In genomic region chr12:120989687-120990086, GRCh38 we compare ENCODE assay signal across 25 cellular contexts. TPM values are rescaled to one million over a fixed set of nuclear protein-coding genes. Genes with fewer than 3 reads are reported as not detected.
DNase-seq lines count a peak whose midpoint lies in the region; ATAC-seq, FAIRE-seq and TF ChIP-seq lines count a peak whose summit lies in the region.
"Had no signal": no experiment of that assay in that cellular context is flagged by ENCODE, and none has a peak within 500 bp of the region (broad histone marks: within the 10 kb centered on the region; RNA-seq: fewer than 3 reads in every experiment).

No MANE protein-coding gene starts in this region.

- CTCF ChIA-PET in A549 (lab: Yijun Ruan, JAX) (interaction anchor here (6.1 kb wide), 1 partner anchor 16 kb away, joined by 27 read pairs; no protein-coding TSS in a partner anchor), K562 (lab: Yijun Ruan, JAX; ENCODE audit: low intra/inter-chr PET ratio) (no interaction called here)

- TF ChIP-seq POLR2A in A549 (IDR thresholded peaks at IDR 0.05; ENCODE audit: low read length) (no peak), K562 (conservative IDR thresholded peaks at IDR 0.05) (no peak)

- DNase-seq in A549 (ENCODE audit: low read depth in 1 of 2, low spot score in 1 of 2) (no peak), K562 (ENCODE audit: extremely low read depth in 1 of 4, low spot score in 3 of 4) (no peak), HuH-7.5 (ENCODE audit: low spot score) (no peak), mesenchymal stem cell (no peak), dermis blood vessel endothelial cell (no peak)
- DNase-seq: ACHN; AML-193; BE2C; CD4-positive, alpha-beta T cell; CD8-positive, alpha-beta memory T cell; DMS 273 treated with DMSO at 0.1 percent for 48 hours; DMS79; EL; GDM1; GM23248; H9 had no signal

- no TSS peak for BruUV-seq in K562 (replicated peaks; lab: Mats Ljungman, UMichigan)

- no peak for TF ChIP-seq CTCF in A549 (IDR thresholded peaks at IDR 0.05)
- no peak for TF ChIP-seq CTCF in K562 (IDR thresholded peaks at IDR 0.05 in 2 of 3, conservative IDR thresholded peaks at IDR 0.05 in 1 of 3; ENCODE audit: insufficient read depth in 2 of 3, low read depth in 1 of 3, low read length in 3 of 3)
- TF ChIP-seq CTCF in liver (IDR thresholded peaks at IDR 0.05; ENCODE audit: low read depth, low read length, missing input control) = no peak

- intact Hi-C loops in K562 (cut with micrococcal nuclease) = no loop called here

- H3K9me3 ChIP-seq in A549 = no peaks in the 10 kb centered on the region
- no peaks in the 10 kb centered on the region for H3K9me3 ChIP-seq in K562 (replicated peaks; ENCODE audit: control insufficient read depth, insufficient read depth, low read depth, low read length)
- no peaks in the 10 kb centered on the region for H3K9me3 ChIP-seq in liver (ENCODE audit: control insufficient read depth in 4 of 4, low read length in 3 of 4)
- H3K9me3 ChIP-seq in mesenchymal stem cell (ENCODE audit: control insufficient read depth, low read length) = no peaks in the 10 kb centered on the region
- H3K9me3 ChIP-seq: BE2C; BLaER1 treated with 17β-estradiol and CSF1 and Interleukin-3, amounts not matched to agents 10 nM and 100 nM had no signal

- H3K4me2 ChIP-seq in A549 = no peak overlapping the region
- no peak overlapping the region for H3K4me2 ChIP-seq in K562 (ENCODE audit: insufficient read depth, low read length)
- no peak overlapping the region for H3K4me2 ChIP-seq in mesenchymal stem cell (ENCODE audit: low read length, poor library complexity, severe bottlenecking)
- H3K4me2 ChIP-seq: BLaER1 treated with 17β-estradiol and CSF1 and Interleukin-3, amounts not matched to agents 10 nM and 100 nM had no signal

- in situ Hi-C loops in K562 (cut with MboI) = no loop called here

- POLR2A ChIA-PET in A549 (lab: Yijun Ruan, JAX) = no interaction called here
- POLR2A ChIA-PET in K562 (lab: Yijun Ruan, JAX) = interaction anchor here (0.6 kb wide), 1 partner anchor 260 kb away, joined by 3 read pairs; no protein-coding TSS in a partner anchor

- no peak for TF ChIP-seq RAD21 in A549 (conservative IDR thresholded peaks at IDR 0.05 in 1 of 2, IDR thresholded peaks at IDR 0.05 in 1 of 2)
- TF ChIP-seq RAD21 in K562 (CRISPR knock-in tag; conservative IDR thresholded peaks at IDR 0.05 in 1 of 2, IDR thresholded peaks at IDR 0.05 in 1 of 2) = no peak
- TF ChIP-seq RAD21 in liver (IDR thresholded peaks at IDR 0.05) = no peak

- no peaks in the 10 kb centered on the region for H3K79me2 ChIP-seq in K562 (ENCODE audit: control insufficient read depth, insufficient read depth, low read length)

- no peak overlapping the region for H3K14ac ChIP-seq in mesenchymal stem cell (ENCODE audit: low read length in 2 of 2)

- H3K27me3 ChIP-seq in K562 (ENCODE audit: control insufficient read depth in 2 of 2, insufficient read depth in 2 of 2, low read length in 2 of 2) (peaks cover 3 to 44% of the 10 kb centered on the region in 2 experiments; a peak in 2 of 5 replicates), liver (ENCODE audit: control insufficient read depth in 4 of 4, insufficient read depth in 4 of 4, low read length in 3 of 4) (no peaks in the 10 kb centered on the region), mesenchymal stem cell (ENCODE audit: control insufficient read depth in 1 of 2, insufficient read depth in 1 of 2, low read length in 2 of 2) (peaks cover 25 to 42% of the 10 kb centered on the region in 2 experiments)
- H3K27me3 ChIP-seq: BE2C; BLaER1 treated with 17β-estradiol and CSF1 and Interleukin-3, amounts not matched to agents 10 nM and 100 nM had no signal

- H3K4me3 ChIP-seq in A549 (no peak overlapping the region), K562 (no peak overlapping the region), liver (ENCODE audit: low read depth in 1 of 3, low read length in 3 of 3) (no peak overlapping the region), mesenchymal stem cell (ENCODE audit: insufficient read depth in 1 of 2, low read depth in 1 of 2, low read length in 2 of 2) (no peak overlapping the region)
- H3K4me3 ChIP-seq: BLaER1 treated with 17β-estradiol and CSF1 and Interleukin-3, amounts not matched to agents 10 nM and 100 nM; GM12878; GM23248 had no signal

- peaks cover 3% of the 10 kb centered on the region for H3K9me1 ChIP-seq in K562 (ENCODE audit: control insufficient read depth, insufficient read depth, low read length)

- H3K79me1 ChIP-seq in mesenchymal stem cell (replicated peaks; ENCODE audit: low read length, poor library complexity, severe bottlenecking) = no peaks in the 10 kb centered on the region

- H4K20me1 ChIP-seq in K562 (replicated peaks; ENCODE audit: control insufficient read depth, insufficient read depth, low read length) = no peaks in the 10 kb centered on the region; the same call in 1 of the 2 replicates
- H4K20me1 ChIP-seq: BLaER1 treated with 17β-estradiol and CSF1 and Interleukin-3, amounts not matched to agents 10 nM and 100 nM had no signal

- H2BK12ac ChIP-seq in mesenchymal stem cell (ENCODE audit: low read length in 2 of 2) = no peak overlapping the region

- no peak overlapping the region for H4K8ac ChIP-seq in mesenchymal stem cell (ENCODE audit: low read length)

- TF ChIP-seq EP300 in A549 (IDR thresholded peaks at IDR 0.05) = no peak
- TF ChIP-seq EP300 in K562 (IDR thresholded peaks at IDR 0.05; ENCODE audit: low read length) = no peak

- H2AK5ac ChIP-seq in mesenchymal stem cell (ENCODE audit: low read length, severe bottlenecking) = no peak overlapping the region

- ATAC-seq in A549 (no peak), K562 (no peak)
- ATAC-seq: GM12878, HCT116 had no signal

- FAIRE-seq in A549 (lab: Jason Lieb, UNC) = no peak
- no peak for FAIRE-seq in K562 (lab: Jason Lieb, UNC)
- FAIRE-seq: A204.1, D721Med, GM12878, GM19239 had no signal

- H3K36me3 ChIP-seq in K562 (ENCODE audit: control insufficient read depth, insufficient read depth, low read length) = no peaks in the 10 kb centered on the region
- H3K36me3 ChIP-seq in liver (ENCODE audit: control insufficient read depth in 4 of 4, insufficient read depth in 3 of 4, low read depth in 1 of 4, low read length in 3 of 4) = peaks cover 0 to 30% (median 27%) of the 10 kb centered on the region in 4 donors
- no peaks in the 10 kb centered on the region for H3K36me3 ChIP-seq in mesenchymal stem cell (ENCODE audit: control insufficient read depth in 1 of 2, insufficient read depth in 2 of 2, low read depth in 1 of 2, low read length in 2 of 2)
- H3K36me3 ChIP-seq: BE2C; BLaER1 treated with 17β-estradiol and CSF1 and Interleukin-3, amounts not matched to agents 10 nM and 100 nM had no signal

- H2BK5ac ChIP-seq in mesenchymal stem cell (ENCODE audit: low read depth, low read length, poor library complexity, severe bottlenecking) = no peak overlapping the region

- 88% methylated on average over 3 of the region's 3 CpGs for WGBS in A549 (ENCODE audit: missing lambda C conversion rate)
- WGBS in K562 (ENCODE audit: insufficient coverage, low coverage, missing lambda C conversion rate) = 5% methylated on average over 3 of the region's 3 CpGs
- WGBS in liver = 74% methylated on average over 3 of the region's 3 CpGs
- WGBS in mesenchymal stem cell = 77% methylated on average over 3 of the region's 3 CpGs

- H3K9ac ChIP-seq in K562 (ENCODE audit: insufficient read depth in 1 of 2, low read depth in 2 of 2, low read length in 2 of 2) (no peak overlapping the region), liver (ENCODE audit: low read depth in 1 of 2, low read length in 2 of 2) (no peak overlapping the region), mesenchymal stem cell (ENCODE audit: low read length) (no peak overlapping the region)
- H3K9ac ChIP-seq: BLaER1 treated with 17β-estradiol and CSF1 and Interleukin-3, amounts not matched to agents 10 nM and 100 nM; GM23248 had no signal

- H3K4ac ChIP-seq in mesenchymal stem cell (ENCODE audit: low read depth in 1 of 2, low read length in 2 of 2) = no peak overlapping the region

- H2AFZ ChIP-seq in K562 (ENCODE audit: low read depth, low read length) (no peak overlapping the region), mesenchymal stem cell (ENCODE audit: low read depth, low read length) (no peak overlapping the region)
- H2AFZ ChIP-seq: GM23248 had no signal

- H3K23ac ChIP-seq in mesenchymal stem cell (ENCODE audit: low read length in 2 of 2) = no peak overlapping the region

- no peak overlapping the region for H4K91ac ChIP-seq in mesenchymal stem cell (ENCODE audit: low read length)

- H3K18ac ChIP-seq in mesenchymal stem cell (ENCODE audit: low read depth in 1 of 2, low read length in 2 of 2) = no peak overlapping the region

- H3K27ac ChIP-seq in A549 (no peak overlapping the region), K562 (ENCODE audit: extremely low read depth, low read depth, low read length) (no peak overlapping the region), liver (ENCODE audit: low read depth in 1 of 2, low read length in 2 of 2) (no peak overlapping the region), mesenchymal stem cell (ENCODE audit: low read length, poor library complexity, severe bottlenecking) (no peak overlapping the region)
- H3K27ac ChIP-seq: BLaER1 treated with 17β-estradiol and CSF1 and Interleukin-3, amounts not matched to agents 10 nM and 100 nM; GM23248 had no signal

- H2BK15ac ChIP-seq in mesenchymal stem cell (ENCODE audit: low read depth, poor library complexity, severe bottlenecking) = no peak overlapping the region

- H3K4me1 ChIP-seq in A549 (peaks cover 21% of the 10 kb centered on the region), K562 (replicated peaks in 1 of 2; ENCODE audit: control insufficient read depth in 2 of 2, insufficient read depth in 2 of 2, low read length in 2 of 2) (no peaks in the 10 kb centered on the region), liver (ENCODE audit: control insufficient read depth in 4 of 4, insufficient read depth in 4 of 4, low read length in 3 of 4) (peaks cover 3 to 14% (median 7%) of the 10 kb centered on the region in 4 donors), mesenchymal stem cell (ENCODE audit: control insufficient read depth, insufficient read depth, low read depth, low read length) (no peaks in the 10 kb centered on the region)
- H3K4me1 ChIP-seq: BE2C; BLaER1 treated with 17β-estradiol and CSF1 and Interleukin-3, amounts not matched to agents 10 nM and 100 nM had no signal

- H2BK120ac ChIP-seq in mesenchymal stem cell (ENCODE audit: low read depth, low read length) = no peak overlapping the region

RNA-seq across cellular contexts. Expression of gene HNF1A, which starts 11.3 kb away (rescaled TPM):
- 2.6 and 4.0 TPM in 2 replicates for polyA plus RNA-seq in A549 (2011; rRNA removed)
- polyA plus RNA-seq in A549 (2012; cell fraction: cytosol; rRNA removed) = 4.3 and 6.9 TPM in 2 replicates
- 12.5 and 15.9 TPM in 2 replicates for polyA plus RNA-seq in A549 (2012; cell fraction: nucleus; rRNA removed)
- 5.7 to 7.3 TPM (median 6.8 TPM) in 3 replicates for polyA plus RNA-seq in A549 (2017; fragmentation: RNase III; extraction: RNeasy Plus Mini Kit Qiagen cat#74134 plus additional on column Dnase treatment)
- polyA minus RNA-seq in A549 (2011; rRNA and poly(A)+ RNA removed) = 5.2 TPM in 2 replicates
- total RNA-seq in K562 (2011; cell fraction: chromatin; rRNA removed; ENCODE audit: low replicate concordance) = not detected in 2 replicates
- total RNA-seq in K562 (2011; cell fraction: nucleolus; rRNA removed) = 0.17 TPM in 1 of 2 replicates, not detected in the other
- not detected in 2 replicates for total RNA-seq in K562 (2011; cell fraction: nucleoplasm; rRNA removed)
- not detected in 2 replicates for total RNA-seq in K562 (2014; rRNA removed)
- not detected in 2 replicates for total RNA-seq in K562 (2014; rRNA removed; fragmentation: Illumina TruSeq; extraction: Trizol)
- not detected in 2 replicates for total RNA-seq in K562 (2015; rRNA removed; fragmentation: Illumina TruSeq; extraction: Trizol)
- total RNA-seq in K562 (2021) = not detected in 2 replicates
- polyA plus RNA-seq in K562 (2011; rRNA removed) = not detected in 2 replicates
- polyA plus RNA-seq in K562 (2011; cell fraction: cytosol; rRNA removed) = 0.03 TPM in 1 of 2 replicates, not detected in the other
- polyA plus RNA-seq in K562 (2011; cell fraction: nucleus; rRNA removed) = not detected in 2 replicates
- 0.03 TPM in 1 of 2 replicates, not detected in the other for polyA plus RNA-seq in K562 (2012)
- not detected in 2 replicates for polyA plus RNA-seq in K562 (2014; fragmentation: Illumina TruSeq; extraction: Trizol)
- polyA plus RNA-seq in K562 (2014; fragmentation: Nextera tagmentation; extraction: Ambion mirVana) = not detected
- polyA plus RNA-seq in K562 (2014; rRNA removed) = not detected in 2 replicates
- not detected in 2 replicates for polyA minus RNA-seq in K562 (2011; rRNA and poly(A)+ RNA removed)
- not detected in 2 replicates for polyA minus RNA-seq in K562 (2011; cell fraction: cytosol; rRNA and poly(A)+ RNA removed)
- not detected in 2 replicates for polyA minus RNA-seq in K562 (2011; cell fraction: nucleus; rRNA and poly(A)+ RNA removed)
- 10 to 100 TPM in 1 of 2 donors, 1 to 10 TPM in 1; 8.3 to 12.8 TPM for total RNA-seq in liver
- polyA plus RNA-seq in liver = 10 to 100 TPM in 1 of 2 donors, 1 to 10 TPM in 1; 8.2 to 19.8 TPM
- polyA plus RNA-seq in mesenchymal stem cell (2013, experiment 1 of 2) = not detected
- polyA plus RNA-seq in mesenchymal stem cell (2013, experiment 2 of 2) = not detected
- not detected in 2 replicates for total RNA-seq in dermis blood vessel endothelial cell
- total RNA-seq: CD4-positive, alpha-beta T cell; CD8-positive, alpha-beta memory T cell; GM23248; H4; H9 had no signal
- polyA plus RNA-seq: CD14-positive monocyte; CD8-positive, alpha-beta memory T cell; GM12878; GM23248 had no signal

RNA-seq across cellular contexts. Expression of gene C12orf43, which starts 26.6 kb away (rescaled TPM):
- polyA plus RNA-seq in A549 (2011; rRNA removed) (19.2 and 20.5 TPM in 2 replicates), A549 (2017; fragmentation: RNase III; extraction: RNeasy Plus Mini Kit Qiagen cat#74134 plus additional on column Dnase treatment) (17.3 to 21.2 TPM (median 20.0 TPM) in 3 replicates), K562 (2011; rRNA removed) (9.8 and 10.5 TPM in 2 replicates), K562 (2014; fragmentation: Illumina TruSeq; extraction: Trizol) (15.4 and 17.6 TPM in 2 replicates), K562 (2014; fragmentation: Nextera tagmentation; extraction: Ambion mirVana) (1 to 10 TPM; 4.3 to 6.5 TPM), K562 (2014; rRNA removed) (22.2 and 25.2 TPM in 2 replicates), liver (1 to 10 TPM; 7.8 to 8.2 TPM)
- polyA plus RNA-seq in A549 (2012; cell fraction: cytosol; rRNA removed) = 25.2 and 28.8 TPM in 2 replicates
- 12.6 and 15.0 TPM in 2 replicates for polyA plus RNA-seq in A549 (2012; cell fraction: nucleus; rRNA removed)
- 9.1 and 15.2 TPM in 2 replicates for polyA minus RNA-seq in A549 (2011; rRNA and poly(A)+ RNA removed)
- total RNA-seq in K562 (2011; cell fraction: chromatin; rRNA removed; ENCODE audit: low replicate concordance) = 13.8 and 21.2 TPM in 2 replicates
- total RNA-seq in K562 (2011; cell fraction: nucleolus; rRNA removed) = 13.0 and 18.5 TPM in 2 replicates
- total RNA-seq in K562 (2011; cell fraction: nucleoplasm; rRNA removed) = 15.0 and 20.5 TPM in 2 replicates
- total RNA-seq in K562 (2014; rRNA removed) (21.6 and 22.3 TPM in 2 replicates), K562 (2014; rRNA removed; fragmentation: Illumina TruSeq; extraction: Trizol) (10.4 and 11.4 TPM in 2 replicates), K562 (2015; rRNA removed; fragmentation: Illumina TruSeq; extraction: Trizol) (15.7 and 16.8 TPM in 2 replicates), K562 (2021) (19.6 and 20.8 TPM in 2 replicates), liver (1 to 10 TPM; 6.8 to 7.3 TPM), dermis blood vessel endothelial cell (11.1 and 22.2 TPM in 2 replicates)
- polyA plus RNA-seq in K562 (2011; cell fraction: cytosol; rRNA removed) = 8.8 and 11.0 TPM in 2 replicates
- 8.4 and 9.5 TPM in 2 replicates for polyA plus RNA-seq in K562 (2011; cell fraction: nucleus; rRNA removed)
- 11.7 and 14.4 TPM in 2 replicates for polyA plus RNA-seq in K562 (2012)
- polyA minus RNA-seq in K562 (2011; rRNA and poly(A)+ RNA removed) = 5.5 and 6.8 TPM in 2 replicates
- 2.1 and 6.1 TPM in 2 replicates for polyA minus RNA-seq in K562 (2011; cell fraction: cytosol; rRNA and poly(A)+ RNA removed)
- 6.5 and 8.1 TPM in 2 replicates for polyA minus RNA-seq in K562 (2011; cell fraction: nucleus; rRNA and poly(A)+ RNA removed)
- 13.2 TPM for polyA plus RNA-seq in mesenchymal stem cell (2013, experiment 1 of 2)
- 14.1 TPM for polyA plus RNA-seq in mesenchymal stem cell (2013, experiment 2 of 2)

RNA-seq across cellular contexts. Expression of gene OASL, which starts 49.4 kb away (rescaled TPM):
- polyA plus RNA-seq in A549 (2011; rRNA removed) (0.61 and 0.81 TPM in 2 replicates), A549 (2017; fragmentation: RNase III; extraction: RNeasy Plus Mini Kit Qiagen cat#74134 plus additional on column Dnase treatment) (0.64 to 0.94 TPM (median 0.90 TPM) in 3 replicates), K562 (2011; rRNA removed) (not detected in 2 replicates), K562 (2014; fragmentation: Illumina TruSeq; extraction: Trizol) (not detected in 2 replicates), K562 (2014; fragmentation: Nextera tagmentation; extraction: Ambion mirVana) (not detected), K562 (2014; rRNA removed) (not detected in 2 replicates), liver (1 to 10 TPM; 3.7 to 4.5 TPM)
- 0.21 and 0.26 TPM in 2 replicates for polyA plus RNA-seq in A549 (2012; cell fraction: cytosol; rRNA removed)
- polyA plus RNA-seq in A549 (2012; cell fraction: nucleus; rRNA removed) = 0.25 and 0.31 TPM in 2 replicates
- polyA minus RNA-seq in A549 (2011; rRNA and poly(A)+ RNA removed) = 0.39 and 0.41 TPM in 2 replicates
- not detected in 2 replicates for total RNA-seq in K562 (2011; cell fraction: chromatin; rRNA removed; ENCODE audit: low replicate concordance)
- total RNA-seq in K562 (2011; cell fraction: nucleolus; rRNA removed) = not detected in 2 replicates
- total RNA-seq in K562 (2011; cell fraction: nucleoplasm; rRNA removed) = not detected in 2 replicates
- total RNA-seq in K562 (2014; rRNA removed) (not detected in 2 replicates), K562 (2014; rRNA removed; fragmentation: Illumina TruSeq; extraction: Trizol) (not detected in 2 replicates), K562 (2015; rRNA removed; fragmentation: Illumina TruSeq; extraction: Trizol) (0.14 TPM in 1 of 2 replicates, not detected in the other), K562 (2021) (not detected in 2 replicates), liver (1 to 10 TPM in 1 of 2 donors, under 1 TPM in 1; 0.89 to 2.5 TPM), dermis blood vessel endothelial cell (0.34 and 0.74 TPM in 2 replicates)
- not detected in 2 replicates for polyA plus RNA-seq in K562 (2011; cell fraction: cytosol; rRNA removed)
- polyA plus RNA-seq in K562 (2011; cell fraction: nucleus; rRNA removed) = not detected in 2 replicates
- polyA plus RNA-seq in K562 (2012) = 0.07 TPM in 1 of 2 replicates, not detected in the other
- not detected in 2 replicates for polyA minus RNA-seq in K562 (2011; rRNA and poly(A)+ RNA removed)
- not detected in 2 replicates for polyA minus RNA-seq in K562 (2011; cell fraction: cytosol; rRNA and poly(A)+ RNA removed)
- not detected in 2 replicates for polyA minus RNA-seq in K562 (2011; cell fraction: nucleus; rRNA and poly(A)+ RNA removed)
- 0.03 TPM for polyA plus RNA-seq in mesenchymal stem cell (2013, experiment 1 of 2)
- polyA plus RNA-seq in mesenchymal stem cell (2013, experiment 2 of 2) = 0.01 TPM
- total RNA-seq: H9 had no signal

Comparison
In these comparisons a context has a peak if more than half of its experiments do, and no peak if none do; other contexts are left out.
1. Of the 35 proteins assayed by ChIP-seq in both K562 and A549: peak only in K562: ESRRA; only in A549: none; in both: none; in neither: 32; mixed calls (peak in some experiments, not most) for 2.